In the genomic region with DNA sequence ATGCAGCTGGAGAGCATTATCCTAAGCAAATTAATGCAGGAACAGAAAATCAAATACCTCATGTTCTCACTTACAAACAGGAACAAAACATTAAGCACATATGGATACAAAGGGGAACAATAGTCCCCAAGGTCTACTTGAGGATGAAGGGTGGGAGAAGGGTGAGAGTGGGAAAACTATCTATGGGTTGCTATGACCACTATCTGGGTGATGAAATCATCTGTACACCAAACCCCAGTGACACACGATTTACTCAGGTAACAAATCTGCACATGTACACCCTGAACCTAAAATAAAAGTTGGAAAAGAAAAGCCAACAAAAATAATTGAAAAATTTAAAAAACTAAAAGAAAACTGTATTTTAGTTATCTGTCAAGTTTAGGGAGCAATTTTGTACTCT, we compare ENCODE assay signal across 21 cellular contexts. TPM values are rescaled to one million over a fixed set of nuclear protein-coding genes. Genes with fewer than 3 reads are reported as not detected.
DNase-seq lines count a peak whose midpoint lies in the region; ATAC-seq, FAIRE-seq and TF ChIP-seq lines count a peak whose summit lies in the region.
"Had no signal": no experiment of that assay in that cellular context is flagged by ENCODE, and none has a peak within 500 bp of the region (broad histone marks: within the 10 kb centered on the region; RNA-seq: fewer than 3 reads in every experiment).

No MANE protein-coding gene starts in this region.

- H3K9me1 ChIP-seq in K562 (ENCODE audit: control insufficient read depth, insufficient read depth, low read length) = no peaks in the 10 kb centered on the region

- peaks cover 3% of the 10 kb centered on the region for H3K9me3 Mint-ChIP-seq in stimulated activated effector memory CD8-positive, alpha-beta T cell treated with anti-CD3 and anti-CD28 coated beads, Interleukin-12 subunit alpha, Interleukin-12 subunit beta, amount 100 ng/mL, for 72 hours
- H3K9me3 Mint-ChIP-seq: CD4-positive, alpha-beta T cell had no signal

- no peak overlapping the region for H3K4me2 ChIP-seq in K562 (ENCODE audit: insufficient read depth, low read length)

- TF ChIP-seq CTCF in 22Rv1 (IDR thresholded peaks at IDR 0.05) = no peak
- TF ChIP-seq CTCF in K562 (IDR thresholded peaks at IDR 0.05 in 2 of 3, conservative IDR thresholded peaks at IDR 0.05 in 1 of 3; ENCODE audit: insufficient read depth in 2 of 3, low read depth in 1 of 3, low read length in 3 of 3) = no peak
- no peak for TF ChIP-seq CTCF in D721Med (IDR thresholded peaks at IDR 0.05; ENCODE audit: insufficient read depth, missing control alignments)

- no peaks in the 10 kb centered on the region for H3K27me3 ChIP-seq in K562 (ENCODE audit: control insufficient read depth in 2 of 2, insufficient read depth in 2 of 2, low read length in 2 of 2)

- no peak for TF ChIP-seq RAD21 in K562 (CRISPR knock-in tag; conservative IDR thresholded peaks at IDR 0.05 in 1 of 2, IDR thresholded peaks at IDR 0.05 in 1 of 2)

- intact Hi-C loops in K562 (cut with micrococcal nuclease) = no loop called here

- no peak overlapping the region for H3K27ac Mint-ChIP-seq in stimulated activated effector memory CD8-positive, alpha-beta T cell treated with anti-CD3 and anti-CD28 coated beads, Interleukin-12 subunit alpha, Interleukin-12 subunit beta, amount 100 ng/mL, for 72 hours
- H3K27ac Mint-ChIP-seq: CD4-positive, alpha-beta T cell; IgD-negative memory B cell had no signal

- CTCF ChIA-PET in K562 (lab: Yijun Ruan, JAX; ENCODE audit: low intra/inter-chr PET ratio) = no interaction called here

- H3K9ac ChIP-seq in K562 (ENCODE audit: insufficient read depth in 1 of 2, low read depth in 2 of 2, low read length in 2 of 2) = no peak overlapping the region
- H3K9ac ChIP-seq: GM23248 had no signal

- H3K4me1 Mint-ChIP-seq in stimulated activated effector memory CD8-positive, alpha-beta T cell treated with anti-CD3 and anti-CD28 coated beads, Interleukin-12 subunit alpha, Interleukin-12 subunit beta, amount 100 ng/mL, for 72 hours = peaks cover 29% of the 10 kb centered on the region

- 0% methylated on average over 1 of the region's 1 CpG for WGBS in K562 (ENCODE audit: insufficient coverage, low coverage, missing lambda C conversion rate)

- POLR2A ChIA-PET in K562 (lab: Yijun Ruan, JAX) = no interaction called here

- FAIRE-seq in K562 (lab: Jason Lieb, UNC) = no peak
- no peak for FAIRE-seq in D721Med (lab: Jason Lieb, UNC)
- FAIRE-seq: GM12892, GM18507 had no signal

- peaks cover 9% of the 10 kb centered on the region for H3K36me3 Mint-ChIP-seq in stimulated activated effector memory CD8-positive, alpha-beta T cell treated with anti-CD3 and anti-CD28 coated beads, Interleukin-12 subunit alpha, Interleukin-12 subunit beta, amount 100 ng/mL, for 72 hours
- H3K36me3 Mint-ChIP-seq: IgD-negative memory B cell had no signal

- in situ Hi-C loops in K562 (cut with MboI) = no loop called here

- no peaks in the 10 kb centered on the region for H3K79me2 ChIP-seq in K562 (ENCODE audit: control insufficient read depth, insufficient read depth, low read length)

- ATAC-seq in K562 (no peak), HG02870 (IDR thresholded peaks at IDR 0.05; ENCODE audit: unreplicated experiment) (no peak)
- ATAC-seq in stimulated activated effector memory CD8-positive, alpha-beta T cell treated with anti-CD3 and anti-CD28 coated beads, Interleukin-12 subunit alpha, Interleukin-12 subunit beta, amount 100 ng/mL, for 72 hours = peak; percentile 28

- H3K4me3 Mint-ChIP-seq in stimulated activated effector memory CD8-positive, alpha-beta T cell treated with anti-CD3 and anti-CD28 coated beads, Interleukin-12 subunit alpha, Interleukin-12 subunit beta, amount 100 ng/mL, for 72 hours = no peak overlapping the region
- H3K4me3 Mint-ChIP-seq: CD4-positive, alpha-beta T cell; IgD-negative memory B cell had no signal

- TF ChIP-seq POLR2A in K562 (conservative IDR thresholded peaks at IDR 0.05) (no peak), erythroblast (IDR thresholded peaks at IDR 0.05; ENCODE audit: low read length) (no peak)

- H3K36me3 ChIP-seq in K562 (ENCODE audit: control insufficient read depth, insufficient read depth, low read length) = no peaks in the 10 kb centered on the region
- H3K36me3 ChIP-seq: BE2C, HAP-1 had no signal

- DNase-seq in K562 (ENCODE audit: extremely low read depth in 1 of 4, low spot score in 3 of 4) (no peak), erythroblast (lab: John Stamatoyannopoulos, UW) (peak; percentile 17 to 20), D721Med (ENCODE audit: insufficient read length, low spot score) (no peak), AML-193 (lab: John Stamatoyannopoulos, UW) (no peak)
- DNase-seq in stimulated activated effector memory CD8-positive, alpha-beta T cell treated with anti-CD3 and anti-CD28 coated beads, Interleukin-12 subunit alpha, Interleukin-12 subunit beta, amount 100 ng/mL, for 72 hours (ENCODE audit: low spot score in 2 of 2) = no peak
- DNase-seq: BE2C; C1 segment of cervical spinal cord; Caco-2; CD4-positive, alpha-beta T cell; DMS153; DMS79; GDM1; GM23248 had no signal

- H3K4me3 ChIP-seq in K562 = no peak overlapping the region
- H3K4me3 ChIP-seq: GM23248, HAP-1 had no signal

- no peak for TF ChIP-seq EP300 in K562 (IDR thresholded peaks at IDR 0.05; ENCODE audit: low read length)

- no peak overlapping the region for H2AFZ ChIP-seq in K562 (ENCODE audit: low read depth, low read length)
- H2AFZ ChIP-seq: GM23248 had no signal

- no peaks in the 10 kb centered on the region for H4K20me1 ChIP-seq in K562 (replicated peaks; ENCODE audit: control insufficient read depth, insufficient read depth, low read length)

- H3K4me1 ChIP-seq in K562 (replicated peaks in 1 of 2; ENCODE audit: control insufficient read depth in 2 of 2, insufficient read depth in 2 of 2, low read length in 2 of 2) = no peaks in the 10 kb centered on the region
- H3K4me1 ChIP-seq: BE2C, HAP-1 had no signal

- BruUV-seq in K562 (replicated peaks; lab: Mats Ljungman, UMichigan) = no TSS peak

- H3K9me3 ChIP-seq in K562 (replicated peaks; ENCODE audit: control insufficient read depth, insufficient read depth, low read depth, low read length) = no peaks in the 10 kb centered on the region
- H3K9me3 ChIP-seq: BE2C, HAP-1 had no signal

- H3K27ac ChIP-seq in 22Rv1 = peak overlapping the region; percentile 93
- H3K27ac ChIP-seq in K562 (ENCODE audit: extremely low read depth, low read depth, low read length) = no peak overlapping the region
- H3K27ac ChIP-seq: GM23248, HL-60 had no signal

TF ChIP-seq in K562, 482 proteins besides CTCF, POLR2A, EP300 and RAD21:
- no peak for TF ChIP-seq GTF2B (IDR thresholded peaks at IDR 0.05; ENCODE audit: extremely low read depth, insufficient read length)
- TF ChIP-seq RFX1 (IDR thresholded peaks at IDR 0.05) = peak; percentile 54
- no peak for TF ChIP-seq MIER1 (IDR thresholded peaks at IDR 0.05; ENCODE audit: low read depth)
- no peak for TF ChIP-seq ZMIZ1 (IDR thresholded peaks at IDR 0.05; ENCODE audit: low read depth in 2 of 2, low read length in 2 of 2)
TF ChIP-seq in K562: peak in this region for 1.

RNA-seq across cellular contexts. Expression of gene HPGD, which starts 5.9 kb away (rescaled TPM):
- 2.1 and 2.4 TPM in 2 replicates for total RNA-seq in K562 (2011; cell fraction: chromatin; rRNA removed; ENCODE audit: low replicate concordance)
- total RNA-seq in K562 (2011; cell fraction: nucleolus; rRNA removed) = 0.67 and 1.3 TPM in 2 replicates
- total RNA-seq in K562 (2011; cell fraction: nucleoplasm; rRNA removed) = 1.5 and 3.7 TPM in 2 replicates
- total RNA-seq in K562 (2014; rRNA removed) (4.8 and 4.9 TPM in 2 replicates), K562 (2014; rRNA removed; fragmentation: Illumina TruSeq; extraction: Trizol) (5.1 and 5.5 TPM in 2 replicates), K562 (2015; rRNA removed; fragmentation: Illumina TruSeq; extraction: Trizol) (6.2 and 7.4 TPM in 2 replicates), K562 (2021) (3.3 and 3.5 TPM in 2 replicates)
- polyA plus RNA-seq in K562 (2011; rRNA removed) (1.4 and 8.6 TPM in 2 replicates), K562 (2014; fragmentation: Illumina TruSeq; extraction: Trizol) (3.3 and 4.7 TPM in 2 replicates), K562 (2014; fragmentation: Nextera tagmentation; extraction: Ambion mirVana) (1 to 10 TPM; 2.3 to 3.2 TPM), K562 (2014; rRNA removed) (2.8 and 6.7 TPM in 2 replicates)
- 0.55 and 3.3 TPM in 2 replicates for polyA plus RNA-seq in K562 (2011; cell fraction: cytosol; rRNA removed)
- polyA plus RNA-seq in K562 (2011; cell fraction: nucleus; rRNA removed) = 1.2 and 3.2 TPM in 2 replicates
- 4.3 and 5.9 TPM in 2 replicates for polyA plus RNA-seq in K562 (2012)
- polyA minus RNA-seq in K562 (2011; rRNA and poly(A)+ RNA removed) = 1.5 and 7.7 TPM in 2 replicates
- polyA minus RNA-seq in K562 (2011; cell fraction: cytosol; rRNA and poly(A)+ RNA removed) = 1.1 TPM in 1 of 2 replicates, not detected in the other
- polyA minus RNA-seq in K562 (2011; cell fraction: nucleus; rRNA and poly(A)+ RNA removed) = 0.56 and 2.3 TPM in 2 replicates
- total RNA-seq: Daoy, GM23248 had no signal
- polyA plus RNA-seq: GM23248 had no signal

Comparison
In these comparisons a context has a peak if more than half of its experiments do, and no peak if none do; other contexts are left out.
1. DNase-seq: peak in erythroblast (2 of 2); none in K562 (0 of 4), stimulated activated effector memory CD8-positive, alpha-beta T cell treated with anti-CD3 and anti-CD28 coated beads, Interleukin-12 subunit alpha, Interleukin-12 subunit beta, amount 100 ng/mL, for 72 hours (0 of 2), D721Med (single experiment) and AML-193 (0 of 2).